ENCODE assay signal across 1 cellular context in the genomic region with DNA sequence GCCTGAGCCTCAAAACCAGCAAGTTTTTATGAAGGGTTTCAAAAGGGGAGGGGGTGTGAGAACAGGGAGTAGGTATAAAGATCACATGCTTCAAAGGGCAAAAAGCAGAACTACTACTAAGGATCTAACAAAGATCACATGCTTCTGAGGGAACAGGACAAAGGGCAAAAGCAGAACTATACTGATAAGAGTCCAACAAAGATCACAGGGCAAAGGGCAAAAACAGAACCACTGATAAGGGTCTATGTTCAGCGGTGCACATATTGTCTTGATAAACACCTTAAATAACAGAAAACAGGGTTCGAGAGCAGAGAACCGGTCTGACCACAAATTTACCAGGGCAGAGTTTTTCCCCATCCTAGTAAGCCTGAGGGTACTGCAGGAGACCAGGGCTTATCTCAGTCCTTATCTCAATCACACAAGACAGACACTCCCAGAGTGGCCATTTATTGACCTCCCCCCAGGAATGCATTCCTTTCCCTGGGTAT.
A peak's percentile ranks its signal among the peaks of the same experiment; 100 is the strongest.
TF ChIP-seq lines count a peak whose summit lies in the region.

No MANE protein-coding gene starts in this region.

TF ChIP-seq in liver, 16 proteins besides CTCF, POLR2A, EP300 and RAD21 (continued from another document):
- TF ChIP-seq REST (IDR thresholded peaks at IDR 0.05) (peak; percentile 65), HNF4G (IDR thresholded peaks at IDR 0.05) (peak; percentile 98), YY1 (IDR thresholded peaks at IDR 0.05) (peak; percentile 48), FOXA2 (IDR thresholded peaks at IDR 0.05) (peak; percentile 9), SP1 (IDR thresholded peaks at IDR 0.05) (peak; percentile 95)
